Comparison of ENCODE assay signal across 6 cellular contexts in genomic region chr18:48179666-48180065, GRCh38.
"Had no signal": no experiment of that assay in that cellular context is flagged by ENCODE, and none has a peak within 500 bp of the region (broad histone marks: within the 10 kb centered on the region; RNA-seq: fewer than 3 reads in every experiment).

No MANE protein-coding gene starts in this region.

- H3K9me3 Mint-ChIP-seq: GM23338 had no signal

- H3K36me3 ChIP-seq: HAP-1 had no signal

- H3K4me3 ChIP-seq: GM23338, HAP-1 had no signal

- DNase-seq: H7, KBM-7 had no signal

- H3K9me3 ChIP-seq: HAP-1 had no signal

- FAIRE-seq: HTR-8/SVneo had no signal

- H3K4me2 ChIP-seq: GM23338 had no signal

- H3K4me3 Mint-ChIP-seq: GM23338, IgD-negative memory B cell had no signal

- H3K36me3 Mint-ChIP-seq: IgD-negative memory B cell had no signal

- H3K4me1 Mint-ChIP-seq: IgD-negative memory B cell had no signal

- H3K4me1 ChIP-seq: HAP-1 had no signal

- H2AFZ ChIP-seq: GM23338 had no signal

- H3K27ac Mint-ChIP-seq: GM23338, IgD-negative memory B cell had no signal
